ENCODE assay signal across 8 cellular contexts in the genomic region with DNA sequence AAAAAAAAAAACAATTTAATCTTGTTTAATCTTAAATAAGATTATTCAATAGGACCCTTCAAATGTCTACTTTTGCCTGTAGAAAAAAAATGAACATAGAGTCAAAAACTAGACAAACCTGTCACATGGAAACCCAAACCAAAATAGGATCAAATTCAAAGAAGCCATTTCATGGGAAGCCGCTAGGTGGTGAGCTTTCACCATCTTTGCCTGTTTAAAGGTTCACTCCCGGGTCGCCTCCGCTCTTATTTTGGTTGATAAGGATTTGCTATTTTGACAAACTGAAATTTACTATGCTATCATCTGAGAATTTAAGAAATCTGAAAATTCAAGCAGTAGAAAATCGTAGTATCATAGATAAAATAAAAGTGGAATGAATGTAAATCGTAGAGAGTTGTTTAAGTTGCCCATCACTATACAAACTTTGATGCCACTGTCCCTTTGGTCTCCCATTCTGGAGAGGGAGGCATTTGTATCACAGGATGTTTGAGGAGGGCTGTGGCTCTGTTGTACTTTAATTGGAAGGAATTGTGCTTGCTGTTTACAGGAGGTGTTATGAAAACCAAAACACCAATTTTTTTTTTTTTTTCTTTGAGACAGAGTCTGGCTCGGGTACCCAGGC. TPM values are rescaled to one million over a fixed set of nuclear protein-coding genes. Genes with fewer than 3 reads are reported as not detected.
DNase-seq lines count a peak whose midpoint lies in the region; ATAC-seq, FAIRE-seq and TF ChIP-seq lines count a peak whose summit lies in the region.

No MANE protein-coding gene starts in this region.

- no peak for TF ChIP-seq POLR2A in GM12891 (IDR thresholded peaks at IDR 0.05; ENCODE audit: low read depth, low read length)

- H3K4me1 Mint-ChIP-seq in activated naive CD8-positive, alpha-beta T cell treated with anti-CD3 and anti-CD28 coated beads, Interleukin-2, amount 50 U/mL, for 24 hours: no peaks in the 10 kb centered on the region

- H3K4me3 Mint-ChIP-seq in activated naive CD8-positive, alpha-beta T cell treated with anti-CD3 and anti-CD28 coated beads, Interleukin-2, amount 50 U/mL, for 24 hours: no peak overlapping the region

- H3K27ac Mint-ChIP-seq in activated naive CD8-positive, alpha-beta T cell treated with anti-CD3 and anti-CD28 coated beads, Interleukin-2, amount 50 U/mL, for 24 hours: no peak overlapping the region

- peak; percentile 81 for DNase-seq in AG20443 (ENCODE audit: low spot score)
- DNase-seq in GM12891 (ENCODE audit: insufficient read length, low spot score): peak; percentile 34
- DNase-seq in NCI-H345 treated with DMSO at 0.1 percent for 48 hours (lab: John Stamatoyannopoulos, UW; ENCODE audit: unreplicated experiment): peak; percentile 51
- DNase-seq in activated naive CD8-positive, alpha-beta T cell treated with anti-CD3 and anti-CD28 coated beads, Interleukin-2, amount 50 U/mL, for 24 hours: peak; percentile 33
- DNase-seq in hepatic stellate cell (ENCODE audit: low spot score): peak; percentile 59
- DNase-seq in smooth muscle cell of the brain vasculature (ENCODE audit: low read depth, low spot score): peak; percentile 33

- H3K36me3 Mint-ChIP-seq in activated naive CD8-positive, alpha-beta T cell treated with anti-CD3 and anti-CD28 coated beads, Interleukin-2, amount 50 U/mL, for 24 hours (ENCODE audit: low read depth): no peaks in the 10 kb centered on the region

- ATAC-seq in HG03175 (IDR thresholded peaks at IDR 0.05; ENCODE audit: unreplicated experiment) (peak; percentile 62), HG02588 (IDR thresholded peaks at IDR 0.05; ENCODE audit: unreplicated experiment) (no peak)
- no peak for ATAC-seq in activated naive CD8-positive, alpha-beta T cell treated with anti-CD3 and anti-CD28 coated beads, Interleukin-2, amount 50 U/mL, for 24 hours

- H3K9me3 Mint-ChIP-seq in activated naive CD8-positive, alpha-beta T cell treated with anti-CD3 and anti-CD28 coated beads, Interleukin-2, amount 50 U/mL, for 24 hours: no peaks in the 10 kb centered on the region

- peaks cover 7% of the 10 kb centered on the region for H3K27me3 Mint-ChIP-seq in activated naive CD8-positive, alpha-beta T cell treated with anti-CD3 and anti-CD28 coated beads, Interleukin-2, amount 50 U/mL, for 24 hours

- peak; percentile 20 for FAIRE-seq in GM12891 (lab: Jason Lieb, UNC)

TF ChIP-seq in GM12891, 5 proteins besides CTCF, POLR2A, EP300 and RAD21:
- no peak for TF ChIP-seq POLR2AphosphoS5 (IDR thresholded peaks at IDR 0.05; ENCODE audit: low read depth, low read length)
- no peak for TF ChIP-seq POU2F2 (IDR thresholded peaks at IDR 0.05; ENCODE audit: low read depth, low read length)
- TF ChIP-seq TAF1 (IDR thresholded peaks at IDR 0.05; ENCODE audit: low read depth, low read length): no peak
- TF ChIP-seq SPI1 (IDR thresholded peaks at IDR 0.05; ENCODE audit: low read depth, low read length): no peak
- no peak for TF ChIP-seq PAX5 (IDR thresholded peaks at IDR 0.05; ENCODE audit: insufficient read depth, low read length, severe bottlenecking)

RNA-seq across cellular contexts. Expression of gene DNAH5, which starts 43.5 kb away (rescaled TPM):
- not detected for polyA plus RNA-seq in GM12891 (2012; ENCODE audit: low read depth, missing spikeins)
